ENCODE assay signal across 13 cellular contexts in genomic region chr6:35086282-35086632, GRCh38. TPM values are rescaled to one million over a fixed set of nuclear protein-coding genes. Genes with fewer than 3 reads are reported as not detected.
"Had no signal": no experiment of that assay in that cellular context is flagged by ENCODE, and none has a peak within 500 bp of the region (broad histone marks: within the 10 kb centered on the region; RNA-seq: fewer than 3 reads in every experiment).

No MANE protein-coding gene starts in this region.

- H3K27me3 Mint-ChIP-seq: activated naive CD8-positive, alpha-beta T cell treated with anti-CD3 and anti-CD28 coated beads for 36 hours had no signal

- H3K9me3 ChIP-seq: heart right ventricle had no signal

- H3K4me3 ChIP-seq: heart right ventricle, SK-N-MC, smooth muscle cell had no signal

- H3K27ac ChIP-seq: foreskin keratinocyte, SK-N-MC had no signal

- H3K4me3 Mint-ChIP-seq: activated naive CD8-positive, alpha-beta T cell treated with anti-CD3 and anti-CD28 coated beads for 36 hours had no signal

- H3K27ac Mint-ChIP-seq: activated naive CD8-positive, alpha-beta T cell treated with anti-CD3 and anti-CD28 coated beads for 36 hours had no signal

- DNase-seq: activated CD4-positive, alpha-beta T cell treated with anti-CD3 and anti-CD28 coated beads, Interleukin-2, amount 50 U/mL, for 1 hour; activated gamma-delta T cell treated with Interleukin-2 at 50 U/mL for 16 hours; activated naive CD8-positive, alpha-beta T cell treated with anti-CD3 and anti-CD28 coated beads for 36 hours; foreskin keratinocyte; heart right ventricle; kidney; left ventricle myocardium superior; right cardiac atrium; trophoblast cell had no signal

- H3K9me3 Mint-ChIP-seq: activated naive CD8-positive, alpha-beta T cell treated with anti-CD3 and anti-CD28 coated beads for 36 hours had no signal

- H3K27me3 ChIP-seq: foreskin keratinocyte, heart right ventricle had no signal

- ATAC-seq: foreskin keratinocyte, right cardiac atrium had no signal

- H3K4me1 Mint-ChIP-seq: activated naive CD8-positive, alpha-beta T cell treated with anti-CD3 and anti-CD28 coated beads for 36 hours had no signal

RNA-seq across cellular contexts. Expression of gene TCP11, which starts 54.9 kb away (rescaled TPM):
- total RNA-seq: activated naive CD8-positive, alpha-beta T cell treated with anti-CD3 and anti-CD28 coated beads for 36 hours; foreskin keratinocyte; heart right ventricle; left ventricle myocardium superior; myocyte; right cardiac atrium; smooth muscle cell; T-helper 1 cell treated with Interleukin-12 subunit alpha and Interleukin-12 subunit beta and Interleukin-4 antibody, amounts not matched to agents 30 ng/mL and 1 ng/mL, for 36 hours had no signal
